In the genomic region with DNA sequence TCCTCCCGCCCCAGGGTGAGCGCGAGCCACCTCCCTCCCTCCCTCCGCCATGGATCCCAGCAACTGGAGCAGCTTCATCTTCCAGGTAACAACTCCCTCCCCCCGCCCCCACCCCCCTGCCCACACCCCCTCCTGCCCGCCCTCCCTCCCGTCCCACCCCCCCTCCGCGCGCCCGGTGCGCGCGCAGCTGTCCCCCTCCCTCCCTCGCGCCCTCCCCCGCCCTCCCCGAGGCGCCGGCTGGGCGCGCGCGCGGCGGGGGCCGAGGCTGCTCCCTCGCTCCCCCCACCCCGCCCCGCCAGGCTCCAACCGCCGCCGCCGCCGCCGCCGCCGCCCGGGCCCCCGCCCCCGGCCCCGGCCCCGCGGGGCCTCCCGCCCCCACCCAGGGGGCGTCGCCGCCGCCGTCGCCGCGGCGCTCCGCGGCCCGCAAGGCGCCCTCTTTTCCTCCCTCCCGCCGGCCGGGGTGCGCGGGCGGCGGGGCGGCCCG, we compare ENCODE assay signal across 2 cellular contexts.
TF ChIP-seq lines count a peak whose summit lies in the region.

Gene MAZ (plus strand): TSS at position 434 of the 484 bp plus-strand sequence. CDS start 173 bp downstream, outside the sequence.

TF ChIP-seq in K562, 482 proteins besides CTCF, POLR2A, EP300 and RAD21:
- TF ChIP-seq CCNT2 (IDR thresholded peaks at IDR 0.05; ENCODE audit: borderline replicate concordance, extremely low read depth, insufficient read length, low read depth, low read length): peak; percentile 8
- no peak for TF ChIP-seq KLF16 (IDR thresholded peaks at IDR 0.05)
- peak in 1 of 3 experiments; percentile 69 for TF ChIP-seq YY1 (IDR thresholded peaks at IDR 0.05; ENCODE audit: borderline replicate concordance in 1 of 3, control insufficient read depth in 1 of 3, extremely low read depth in 1 of 3, insufficient read depth in 3 of 3, insufficient read length in 1 of 3, insufficient replicate concordance in 2 of 3, low read depth in 1 of 3, low read length in 2 of 3)
- peak; percentile 89 for TF ChIP-seq VEZF1 (CRISPR knock-in tag; IDR thresholded peaks at IDR 0.05)
- TF ChIP-seq LEF1 (IDR thresholded peaks at IDR 0.05): no peak

TF ChIP-seq in GM12891, 5 proteins besides CTCF, POLR2A, EP300 and RAD21 (continued from another document):
- no peak for TF ChIP-seq TAF1 (IDR thresholded peaks at IDR 0.05; ENCODE audit: low read depth, low read length)
